15 cellular contexts compared by ENCODE assay signal in genomic region chr12:75137896-75138295, GRCh38.
DNase-seq lines count a peak whose midpoint lies in the region; TF ChIP-seq lines count a peak whose summit lies in the region.
"Had no signal": no experiment of that assay in that cellular context is flagged by ENCODE, and none has a peak within 500 bp of the region (broad histone marks: within the 10 kb centered on the region; RNA-seq: fewer than 3 reads in every experiment).

No MANE protein-coding gene starts in this region.

- no peaks in the 10 kb centered on the region for H3K9me3 ChIP-seq in mammary epithelial cell (replicated peaks; ENCODE audit: insufficient read depth, low read length)

- no peak overlapping the region for H3K4me2 ChIP-seq in mammary epithelial cell (ENCODE audit: insufficient read depth, low read depth, low read length)

- no peaks in the 10 kb centered on the region for H3K27me3 Mint-ChIP-seq in MCF 10A (ENCODE audit: insufficient read depth, unreplicated experiment)

- no peaks in the 10 kb centered on the region for H3K4me1 ChIP-seq in mammary epithelial cell (ENCODE audit: insufficient read depth, low read length)

- peaks cover 8% of the 10 kb centered on the region for H3K4me1 Mint-ChIP-seq in MCF 10A (ENCODE audit: insufficient read depth, unreplicated experiment)
- H3K4me1 Mint-ChIP-seq: CD14-positive monocyte had no signal

- no peaks in the 10 kb centered on the region for H4K20me1 ChIP-seq in mammary epithelial cell (ENCODE audit: insufficient read depth, low read length)

- no peak overlapping the region for H3K9ac ChIP-seq in mammary epithelial cell (ENCODE audit: insufficient read depth, low read length)

- BruUV-seq in MCF 10A (replicated peaks; lab: Mats Ljungman, UMichigan) (no TSS peak), mammary epithelial cell (replicated peaks; lab: Mats Ljungman, UMichigan) (no TSS peak)

- CTCF ChIA-PET in MCF 10A (lab: Yijun Ruan, JAX), result interaction anchor here (0.7 kb wide), 1 partner anchor 15 kb away, joined by 3 read pairs; no protein-coding TSS in a partner anchor
- CTCF ChIA-PET in mammary epithelial cell (lab: Charles Lee; ENCODE audit: low non-redundant PET), result no interaction called here

- POLR2A ChIA-PET in MCF 10A (lab: Yijun Ruan, JAX), result no interaction called here

- no peak overlapping the region for H3K4me3 Mint-ChIP-seq in MCF 10A (ENCODE audit: unreplicated experiment)
- H3K4me3 Mint-ChIP-seq: CD14-positive monocyte; CD8-positive, alpha-beta T cell had no signal

- DNase-seq in MCF 10A (ENCODE audit: unreplicated experiment) (peak; percentile 7), mammary epithelial cell (no peak), amniotic epithelial cell (ENCODE audit: low read depth) (peak; percentile 49), fibroblast of villous mesenchyme (ENCODE audit: low read depth) (peak; percentile 30), RPMI8226 (no peak), DMS153 treated with DMSO at 0.1 percent for 48 hours (lab: John Stamatoyannopoulos, UW; ENCODE audit: unreplicated experiment) (no peak), DMS79 (lab: John Stamatoyannopoulos, UW) (no peak)
- no peak for DNase-seq in activated naive CD4-positive, alpha-beta T cell treated with anti-CD3 and anti-CD28 coated beads, Interleukin-2, amount 50 U/mL, for 16 hours
- DNase-seq: CD8-positive, alpha-beta T cell; COR-L47; DMS153; H7 had no signal

- intact Hi-C loops in MCF 10A (cut with micrococcal nuclease) (no loop called here), mammary epithelial cell (cut with micrococcal nuclease) (no loop called here)

- H3K4me3 ChIP-seq in mammary epithelial cell (replicated peaks in 1 of 3; ENCODE audit: insufficient read depth in 1 of 3, low read depth in 2 of 3, low read length in 3 of 3), result no peak overlapping the region
- H3K4me3 ChIP-seq in fibroblast of villous mesenchyme (ENCODE audit: low read depth, low read length), result no peak overlapping the region
- H3K4me3 ChIP-seq: GM12878 had no signal

- H3K36me3 ChIP-seq in mammary epithelial cell (ENCODE audit: insufficient read depth, low read length), result no peaks in the 10 kb centered on the region

- in situ Hi-C loops in mammary epithelial cell (cut with MboI; ENCODE audit: low sequenced_read_pairs in 2 of 2), result no loop called here

- TF ChIP-seq CTCF in MCF 10A (IDR thresholded peaks at IDR 0.05; ENCODE audit: unreplicated experiment), result no peak
- no peak for TF ChIP-seq CTCF in mammary epithelial cell (conservative IDR thresholded peaks at IDR 0.05 in 1 of 2, IDR thresholded peaks at IDR 0.05 in 1 of 2; ENCODE audit: extremely low read depth in 1 of 2, insufficient read depth in 1 of 2, low read depth in 1 of 2, low read length in 2 of 2)
- TF ChIP-seq CTCF in fibroblast of villous mesenchyme (IDR thresholded peaks at IDR 0.05; ENCODE audit: insufficient read depth, low read depth, low read length), result no peak

- H3K27ac ChIP-seq in mammary epithelial cell (ENCODE audit: insufficient read depth, low read depth, low read length), result no peak overlapping the region
- H3K27ac ChIP-seq: 22Rv1 had no signal

- H3K79me2 ChIP-seq in mammary epithelial cell (ENCODE audit: insufficient read depth, low read length), result no peaks in the 10 kb centered on the region

- no peaks in the 10 kb centered on the region for H3K27me3 ChIP-seq in mammary epithelial cell (ENCODE audit: insufficient read depth, low read length)

- no peak overlapping the region for H2AFZ ChIP-seq in mammary epithelial cell (ENCODE audit: low read depth, low read length)

- dilution Hi-C loops in mammary epithelial cell (cut with HindIII; ENCODE audit: low sequenced_read_pairs), result no loop called here

- peaks cover 7% of the 10 kb centered on the region for H3K9me3 Mint-ChIP-seq in MCF 10A (ENCODE audit: unreplicated experiment)
- H3K9me3 Mint-ChIP-seq: CD14-positive monocyte; CD8-positive, alpha-beta T cell had no signal

- H3K27ac Mint-ChIP-seq in MCF 10A (ENCODE audit: low read depth, unreplicated experiment), result no peak overlapping the region
- H3K27ac Mint-ChIP-seq: CD14-positive monocyte; CD8-positive, alpha-beta T cell had no signal

- no peaks in the 10 kb centered on the region for H3K36me3 Mint-ChIP-seq in MCF 10A (ENCODE audit: insufficient read depth, unreplicated experiment)
- H3K36me3 Mint-ChIP-seq: CD14-positive monocyte; CD8-positive, alpha-beta T cell had no signal

Comparison
In these comparisons a context has a peak if more than half of its experiments do, and no peak if none do; other contexts are left out.
1. DNase-seq: peak in MCF 10A (single experiment), amniotic epithelial cell (single experiment) and fibroblast of villous mesenchyme (single experiment); none in mammary epithelial cell (single experiment), RPMI8226 (single experiment), DMS153 treated with DMSO at 0.1 percent for 48 hours (single experiment), DMS79 (single experiment) and activated naive CD4-positive, alpha-beta T cell treated with anti-CD3 and anti-CD28 coated beads, Interleukin-2, amount 50 U/mL, for 16 hours (single experiment).